ENCODE assay signal across 8 cellular contexts in genomic region chr1:33181906-33182305, GRCh38. TPM values are rescaled to one million over a fixed set of nuclear protein-coding genes. Genes with fewer than 3 reads are reported as not detected.
DNase-seq lines count a peak whose midpoint lies in the region; ATAC-seq and TF ChIP-seq lines count a peak whose summit lies in the region.

Gene TRIM62 (minus strand): TSS chr1:33182043. CDS start chr1:33181432, 611 bp downstream.

- no peak within 1 kb of the TSS for H3K27ac ChIP-seq in A673 (ENCODE audit: low read depth, low read length, poor library complexity, severe bottlenecking)

- no peaks in the 10 kb centered on the region for H3K27me3 ChIP-seq in A673 (replicated peaks; ENCODE audit: insufficient read depth, low read depth, low read length, poor library complexity)

- H3K4me1 ChIP-seq in A673 (ENCODE audit: insufficient read depth, low read length, poor library complexity, severe bottlenecking): peaks cover 15% of the 10 kb centered on the region

- intact Hi-C loops in A673 (cut with micrococcal nuclease; ENCODE audit: unreplicated experiment): no loop called here

- peaks cover 14% of the 10 kb centered on the region for H3K4me1 Mint-ChIP-seq in endothelial cell (ENCODE audit: unreplicated experiment)

- POLR2A ChIA-PET in A673 (lab: Charles Lee; ENCODE audit: low non-redundant PET): no interaction called here

- BruUV-seq in A673 (replicated peaks; lab: Mats Ljungman, UMichigan): no TSS peak

- CTCF ChIA-PET in A673 (lab: Charles Lee): interaction anchor here (0.6 to 1.4 kb wide), 6 partner anchors 34 to 1977 kb away, joined by 3 to 8 read pairs (median 4); no protein-coding TSS in a partner anchor

- H3K36me3 ChIP-seq in A673 (ENCODE audit: insufficient read depth, low read length, poor library complexity, severe bottlenecking): no peaks in the 10 kb centered on the region

- TF ChIP-seq CTCF in A673 (conservative IDR thresholded peaks at IDR 0.05; ENCODE audit: low read depth, low read length) (no peak), endothelial cell (IDR thresholded peaks at IDR 0.05; ENCODE audit: unreplicated experiment) (no peak)

- H3K27me3 Mint-ChIP-seq in endothelial cell (ENCODE audit: unreplicated experiment): peaks cover 9% of the 10 kb centered on the region

- H3K4me3 Mint-ChIP-seq in endothelial cell (ENCODE audit: unreplicated experiment): peak within 1 kb of the TSS; percentile 89

- peaks cover 7% of the 10 kb centered on the region for H3K36me3 Mint-ChIP-seq in endothelial cell (ENCODE audit: low read depth, unreplicated experiment)

- H3K9me3 ChIP-seq in A673 (ENCODE audit: low read depth, low read length, poor library complexity, severe bottlenecking): no peaks in the 10 kb centered on the region

- H3K4me3 ChIP-seq in A673 (ENCODE audit: low read depth, low read length, poor library complexity, severe bottlenecking): peak within 1 kb of the TSS; percentile 56

- ATAC-seq in GM19023 (IDR thresholded peaks at IDR 0.05; ENCODE audit: unreplicated experiment): peak; percentile 58

- DNase-seq in A673 (ENCODE audit: low spot score) (peak; percentile 89), HT-29 (ENCODE audit: low spot score) (peak; percentile 88), NOMO-1 treated with DMSO at 0.1 percent for 48 hours (lab: John Stamatoyannopoulos, UW; ENCODE audit: unreplicated experiment) (peak; percentile 44), endothelial cell (ENCODE audit: low spot score) (peak; percentile 89), midbrain (lab: John Stamatoyannopoulos, UW) (peak; percentile 96)
- DNase-seq in activated CD8-positive, alpha-beta memory T cell treated with anti-CD3 and anti-CD28 coated beads, Interleukin-2, amount 50 U/mL, for 24 hours (ENCODE audit: extremely low read depth): peak; percentile 30
- peak; percentile 65 to 66 for DNase-seq in stimulated activated CD8-positive, alpha-beta memory T cell treated with anti-CD3 and anti-CD28 coated beads, Interleukin-15, amount 100 ng/mL, for 48 hours (ENCODE audit: low read depth in 2 of 2)

- no peak within 1 kb of the TSS for H3K27ac Mint-ChIP-seq in endothelial cell (ENCODE audit: unreplicated experiment)

- H3K9me3 Mint-ChIP-seq in endothelial cell (ENCODE audit: unreplicated experiment): no peaks in the 10 kb centered on the region

RNA-seq across cellular contexts. Expression of gene TRIM62, which starts in this region (rescaled TPM):
- 2.8 and 3.5 TPM in 2 replicates for total RNA-seq in A673 (2021)
- 5.3 and 7.7 TPM in 2 replicates for total RNA-seq in HT-29 (2014; rRNA removed; shearing (Covaris generic))
- total RNA-seq in endothelial cell (ENCODE audit: unreplicated experiment): 10.8 TPM

Comparison
In these comparisons a context has a peak if more than half of its experiments do, and no peak if none do; other contexts are left out.
1. DNase-seq: peak in every context shown above with its lines; median percentile 96 in midbrain; 89 in A673; 89 in endothelial cell; 88 in HT-29; 66 in stimulated activated CD8-positive, alpha-beta memory T cell treated with anti-CD3 and anti-CD28 coated beads, Interleukin-15, amount 100 ng/mL, for 48 hours; 44 in NOMO-1 treated with DMSO at 0.1 percent for 48 hours; 30 in activated CD8-positive, alpha-beta memory T cell treated with anti-CD3 and anti-CD28 coated beads, Interleukin-2, amount 50 U/mL, for 24 hours.